Comparison of ENCODE assay signal across 1 cellular context in the genomic region with DNA sequence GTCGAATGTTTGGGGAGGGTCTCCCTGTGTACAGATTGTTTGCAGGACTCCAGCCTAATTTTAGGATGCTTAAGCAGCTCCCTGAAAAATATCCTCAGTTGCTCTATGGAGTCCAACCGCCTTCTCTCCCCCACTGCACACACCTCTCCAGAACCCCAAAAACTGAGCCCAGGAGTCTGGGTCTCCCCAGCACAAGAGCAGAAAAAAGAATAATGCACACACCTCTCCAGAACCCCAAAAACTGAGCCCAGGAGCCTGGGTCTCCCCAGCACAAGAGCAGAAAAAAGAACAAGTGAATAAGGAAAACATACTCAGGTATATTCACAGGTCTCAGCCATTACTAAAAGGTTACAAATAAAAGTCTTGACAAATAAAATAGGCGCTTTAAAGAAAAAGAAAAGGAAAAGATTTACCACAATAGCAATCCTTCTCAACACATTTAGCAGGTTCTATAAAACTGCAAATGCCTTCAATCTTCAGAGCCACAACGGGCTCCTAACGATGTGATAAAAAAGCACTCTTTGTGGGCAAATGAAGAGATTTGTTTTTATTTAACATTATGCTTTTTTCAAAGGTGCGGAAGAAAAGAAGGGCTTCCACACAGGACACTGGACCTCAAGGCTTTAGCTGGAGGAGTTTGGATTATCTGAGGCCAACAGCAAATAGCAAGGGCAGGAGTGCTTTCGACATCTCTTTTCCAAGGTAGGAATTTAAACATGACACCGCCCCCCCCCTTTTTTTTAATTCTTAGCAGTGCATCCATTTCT.
TF ChIP-seq lines count a peak whose summit lies in the region.

No MANE protein-coding gene starts in this region.

TF ChIP-seq in H1, 55 proteins besides CTCF, POLR2A, EP300 and RAD21:
- TF ChIP-seq GABPA (IDR thresholded peaks at IDR 0.05; ENCODE audit: borderline replicate concordance, insufficient read depth, low read length) (no peak), NRF1 (IDR thresholded peaks at IDR 0.05; ENCODE audit: low read depth, low read length) (no peak), TBP (IDR thresholded peaks at IDR 0.05; ENCODE audit: low read depth, low read length) (no peak), NANOG (IDR thresholded peaks at IDR 0.05; ENCODE audit: insufficient read depth, low read depth, low read length, poor library complexity, severe bottlenecking) (no peak), RNF2 (IDR thresholded peaks at IDR 0.05; ENCODE audit: borderline replicate concordance, low read depth, low read length, missing control alignments, poor library complexity, severe bottlenecking) (no peak), GTF2F1 (IDR thresholded peaks at IDR 0.05; ENCODE audit: borderline replicate concordance, low read depth, low read length) (no peak), POU5F1 (IDR thresholded peaks at IDR 0.05; ENCODE audit: low read depth, low read length) (no peak)
- TF ChIP-seq, protein P1, sequence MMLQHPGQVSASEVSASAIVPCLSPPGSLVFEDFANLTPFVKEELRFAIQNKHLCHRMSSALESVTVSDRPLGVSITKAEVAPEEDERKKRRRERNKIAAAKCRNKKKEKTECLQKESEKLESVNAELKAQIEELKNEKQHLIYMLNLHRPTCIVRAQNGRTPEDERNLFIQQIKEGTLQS (IDR thresholded peaks at IDR 0.05; ENCODE audit: insufficient read depth, low read depth, low read length): no peak
- TF ChIP-seq, protein P2, sequence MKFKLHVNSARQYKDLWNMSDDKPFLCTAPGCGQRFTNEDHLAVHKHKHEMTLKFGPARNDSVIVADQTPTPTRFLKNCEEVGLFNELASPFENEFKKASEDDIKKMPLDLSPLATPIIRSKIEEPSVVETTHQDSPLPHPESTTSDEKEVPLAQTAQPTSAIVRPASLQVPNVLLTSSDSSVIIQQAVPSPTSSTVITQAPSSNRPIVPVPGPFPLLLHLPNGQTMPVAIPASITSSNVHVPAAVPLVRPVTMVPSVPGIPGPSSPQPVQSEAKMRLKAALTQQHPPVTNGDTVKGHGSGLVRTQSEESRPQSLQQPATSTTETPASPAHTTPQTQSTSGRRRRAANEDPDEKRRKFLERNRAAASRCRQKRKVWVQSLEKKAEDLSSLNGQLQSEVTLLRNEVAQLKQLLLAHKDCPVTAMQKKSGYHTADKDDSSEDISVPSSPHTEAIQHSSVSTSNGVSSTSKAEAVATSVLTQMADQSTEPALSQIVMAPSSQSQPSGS (IDR thresholded peaks at IDR 0.05; ENCODE audit: low read length): no peak
